ENCODE assay signal across 4 cellular contexts in genomic region chr20:54454982-54455381, GRCh38. TPM values are rescaled to one million over a fixed set of nuclear protein-coding genes. Genes with fewer than 3 reads are reported as not detected.
"Had no signal": no experiment of that assay in that cellular context is flagged by ENCODE, and none has a peak within 500 bp of the region (broad histone marks: within the 10 kb centered on the region; RNA-seq: fewer than 3 reads in every experiment).

No MANE protein-coding gene starts in this region.

- DNase-seq: GDM1, GF-D8 had no signal

RNA-seq across cellular contexts. Expression of gene DOK5, which starts 20.4 kb away (rescaled TPM):
- total RNA-seq: G401, GM12878 had no signal
